13 cellular contexts compared by ENCODE assay signal in genomic region chr5:34762321-34762871, GRCh38.
DNase-seq lines count a peak whose midpoint lies in the region; ATAC-seq and TF ChIP-seq lines count a peak whose summit lies in the region.
"Had no signal": no experiment of that assay in that cellular context is flagged by ENCODE, and none has a peak within 500 bp of the region (broad histone marks: within the 10 kb centered on the region; RNA-seq: fewer than 3 reads in every experiment).

No MANE protein-coding gene starts in this region.

- peaks cover 3% of the 10 kb centered on the region for H3K4me1 Mint-ChIP-seq in glutamatergic neuron (ENCODE audit: low read depth, unreplicated experiment)
- H3K4me1 Mint-ChIP-seq: CD4-positive, CD25-positive, alpha-beta regulatory T cell had no signal

- H3K4me3 Mint-ChIP-seq in glutamatergic neuron (ENCODE audit: unreplicated experiment), result no peak overlapping the region
- H3K4me3 Mint-ChIP-seq: activated naive CD4-positive, alpha-beta T cell treated with anti-CD3 and anti-CD28 coated beads for 36 hours; CD4-positive, CD25-positive, alpha-beta regulatory T cell had no signal

- H3K4me3 ChIP-seq in BJ (ENCODE audit: low read depth, low read length) (no peak overlapping the region), skeletal muscle cell (ENCODE audit: low read depth, low read length) (no peak overlapping the region)

- peaks cover 39% of the 10 kb centered on the region for H3K36me3 Mint-ChIP-seq in glutamatergic neuron (ENCODE audit: unreplicated experiment)
- H3K36me3 Mint-ChIP-seq: CD4-positive, CD25-positive, alpha-beta regulatory T cell had no signal

- no peaks in the 10 kb centered on the region for H3K27me3 ChIP-seq in BJ (ENCODE audit: control insufficient read depth, insufficient read depth, low read length)

- TF ChIP-seq CTCF in BJ (IDR thresholded peaks at IDR 0.05; ENCODE audit: insufficient read depth, low read depth, low read length), result no peak
- TF ChIP-seq CTCF in glutamatergic neuron (IDR thresholded peaks at IDR 0.05; ENCODE audit: partially characterized antibody, unreplicated experiment), result no peak

- CTCF ChIA-PET in BJ (lab: Yijun Ruan, JAX), result interaction anchor here (0.7 to 2.0 kb wide), 3 partner anchors 9 to 276 kb away, joined by 3 to 9 read pairs (median 4); no protein-coding TSS in a partner anchor

- DNase-seq in BJ (ENCODE audit: low read depth) (peak; percentile 99), amniotic stem cell (lab: John Stamatoyannopoulos, UW) (peak; percentile 46), glutamatergic neuron (no peak), skeletal muscle cell (ENCODE audit: low read depth) (peak; percentile 96), SW 1271 (lab: John Stamatoyannopoulos, UW) (no peak)
- no peak for DNase-seq in stimulated activated CD8-positive, alpha-beta memory T cell treated with anti-CD3 and anti-CD28 coated beads, Interleukin-4, amount 100 ng/mL, for 48 hours
- no peak for DNase-seq in stimulated activated CD4-positive, alpha-beta T cell treated with anti-CD3 and anti-CD28 coated beads, Interleukin-12 subunit alpha, Interleukin-12 subunit beta, amount 100 ng/mL, for 4 hours
- DNase-seq: activated naive CD4-positive, alpha-beta T cell treated with anti-CD3 and anti-CD28 coated beads for 36 hours; CD4-positive, CD25-positive, alpha-beta regulatory T cell; NCI-H1417; NCI-H774; posterior cingulate gyrus had no signal

- H3K9me3 Mint-ChIP-seq in glutamatergic neuron (ENCODE audit: unreplicated experiment), result peaks cover 6% of the 10 kb centered on the region
- H3K9me3 Mint-ChIP-seq: activated naive CD4-positive, alpha-beta T cell treated with anti-CD3 and anti-CD28 coated beads for 36 hours had no signal

- no peak for ATAC-seq in HG02884 (IDR thresholded peaks at IDR 0.05; ENCODE audit: unreplicated experiment)

- peaks cover 16% of the 10 kb centered on the region for H3K27me3 Mint-ChIP-seq in glutamatergic neuron (ENCODE audit: unreplicated experiment)
- H3K27me3 Mint-ChIP-seq: CD4-positive, CD25-positive, alpha-beta regulatory T cell had no signal

- peak overlapping the region; percentile 67 for H3K27ac Mint-ChIP-seq in glutamatergic neuron (ENCODE audit: unreplicated experiment)
- H3K27ac Mint-ChIP-seq: activated naive CD4-positive, alpha-beta T cell treated with anti-CD3 and anti-CD28 coated beads for 36 hours; CD4-positive, CD25-positive, alpha-beta regulatory T cell had no signal

- peaks cover 19% of the 10 kb centered on the region for H3K36me3 ChIP-seq in BJ (ENCODE audit: control insufficient read depth, insufficient read depth, low read length)

- POLR2A ChIA-PET in BJ (lab: Charles Lee), result no interaction called here

Comparison
In these comparisons a context has a peak if more than half of its experiments do, and no peak if none do; other contexts are left out.
1. DNase-seq: peak in BJ (single experiment), amniotic stem cell (single experiment) and skeletal muscle cell (single experiment); none in glutamatergic neuron (single experiment), stimulated activated CD8-positive, alpha-beta memory T cell treated with anti-CD3 and anti-CD28 coated beads, Interleukin-4, amount 100 ng/mL, for 48 hours (single experiment), stimulated activated CD4-positive, alpha-beta T cell treated with anti-CD3 and anti-CD28 coated beads, Interleukin-12 subunit alpha, Interleukin-12 subunit beta, amount 100 ng/mL, for 4 hours (single experiment) and SW 1271 (0 of 2).